ENCODE assay signal across 8 cellular contexts in the genomic region with DNA sequence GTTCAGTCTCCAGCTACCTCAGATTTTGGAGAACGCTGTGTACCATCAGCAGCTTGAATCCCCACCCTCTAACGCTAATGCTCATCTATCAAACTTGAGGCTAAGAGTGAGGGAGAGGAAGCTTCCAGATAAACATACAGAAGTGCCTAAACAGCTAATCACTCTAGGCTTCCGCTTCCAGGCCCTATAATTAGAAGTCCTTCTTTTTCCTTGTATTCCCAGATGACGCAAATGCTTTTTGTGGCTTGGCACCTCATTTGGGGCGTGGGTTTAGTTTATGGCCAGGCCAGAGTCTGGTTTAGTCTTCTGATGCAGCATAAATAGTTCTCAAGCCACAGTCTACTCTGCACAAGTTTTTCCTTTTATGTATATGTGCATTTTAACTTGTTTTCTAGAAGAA.
A peak's percentile ranks its signal among the peaks of the same experiment; 100 is the strongest.
DNase-seq lines count a peak whose midpoint lies in the region; ATAC-seq and TF ChIP-seq lines count a peak whose summit lies in the region.
"Had no signal": no experiment of that assay in that cellular context is flagged by ENCODE, and none has a peak within 500 bp of the region (broad histone marks: within the 10 kb centered on the region; RNA-seq: fewer than 3 reads in every experiment).

No MANE protein-coding gene starts in this region.

- 80% methylated on average over 5 of the region's 5 CpGs for WGBS in right lobe of liver (ENCODE audit: insufficient coverage, low coverage, low lambda C conversion rate, missing lambda C conversion rate)
- no CpG with 5 or more reads among the region's 5 CpGs for WGBS in mesendoderm (ENCODE audit: extremely low coverage, insufficient coverage, low lambda C conversion rate)

- peak; percentile 32 for DNase-seq in NCI-H2227 (lab: John Stamatoyannopoulos, UW; ENCODE audit: unreplicated experiment)
- peak; percentile 79 for DNase-seq in choroid plexus epithelial cell (ENCODE audit: low read depth)
- DNase-seq in right lobe of liver: peak in 1 of 3 donors; percentile 58
- DNase-seq in uterus: peak; percentile 42 to 45
- no peak for DNase-seq in mesendoderm
- no peak for DNase-seq in OCI-LY7 (ENCODE audit: low spot score)
- DNase-seq in middle frontal gyrus (ENCODE audit: extremely low spot score, low spot score): no peak
- DNase-seq: NCI-H510A treated with DMSO at 0.1 percent for 48 hours had no signal

- CTCF ChIA-PET in OCI-LY7 (lab: Charles Lee; ENCODE audit: unreplicated experiment): interaction anchor here (0.6 kb wide), 1 partner anchor 1442 kb away, joined by 3 read pairs; no protein-coding TSS in a partner anchor

- no peaks in the 10 kb centered on the region for H3K9me3 ChIP-seq in right lobe of liver
- H3K9me3 ChIP-seq in uterus: no peaks in the 10 kb centered on the region
- H3K9me3 ChIP-seq in OCI-LY7 (ENCODE audit: low read length): no peaks in the 10 kb centered on the region

- H3K79me1 ChIP-seq in mesendoderm (ENCODE audit: low read length): no peaks in the 10 kb centered on the region

- intact Hi-C loops in right lobe of liver (cut with DNase I): no loop called here
- intact Hi-C loops in uterus (cut with DNase I; ENCODE audit: low total_unique reads): no loop called here
- intact Hi-C loops in OCI-LY7 (cut with micrococcal nuclease; ENCODE audit: unreplicated experiment): no loop called here

- TF ChIP-seq CTCF in choroid plexus epithelial cell (conservative IDR thresholded peaks at IDR 0.05; ENCODE audit: low read depth, low read length) (no peak), right lobe of liver (IDR thresholded peaks at IDR 0.05) (no peak), uterus (IDR thresholded peaks at IDR 0.05) (no peak), OCI-LY7 (conservative IDR thresholded peaks at IDR 0.05; ENCODE audit: low read length) (no peak)

- H2AK5ac ChIP-seq in mesendoderm (ENCODE audit: low read length): no peak overlapping the region

- no peak overlapping the region for H2BK15ac ChIP-seq in mesendoderm (replicated peaks; ENCODE audit: low read depth)

- H3K18ac ChIP-seq in mesendoderm (ENCODE audit: low read length): no peak overlapping the region

- H3K27me3 ChIP-seq in right lobe of liver (no peaks in the 10 kb centered on the region), uterus (no peaks in the 10 kb centered on the region), mesendoderm (ENCODE audit: insufficient read depth, low read length, poor library complexity) (no peaks in the 10 kb centered on the region)

- POLR2A ChIA-PET in OCI-LY7 (lab: Charles Lee): no interaction called here

- H2BK120ac ChIP-seq in mesendoderm (ENCODE audit: low read depth, low read length): no peak overlapping the region

- H4K8ac ChIP-seq in mesendoderm (ENCODE audit: low read depth, low read length): no peak overlapping the region

- no peaks in the 10 kb centered on the region for H3K4me1 ChIP-seq in right lobe of liver
- H3K4me1 ChIP-seq in uterus: no peaks in the 10 kb centered on the region
- no peaks in the 10 kb centered on the region for H3K4me1 ChIP-seq in mesendoderm (ENCODE audit: control insufficient read depth, low read depth, low read length)
- H3K4me1 ChIP-seq in OCI-LY7 (ENCODE audit: insufficient read depth, low read length, poor library complexity, severe bottlenecking): no peaks in the 10 kb centered on the region

- H3K56ac ChIP-seq in mesendoderm (ENCODE audit: low read length): no peak overlapping the region

- no TSS peak for BruUV-seq in OCI-LY7 (replicated peaks; lab: Mats Ljungman, UMichigan)

- no peaks in the 10 kb centered on the region for H3K79me2 ChIP-seq in mesendoderm (ENCODE audit: control insufficient read depth, insufficient read depth, low read length)
- H3K79me2 ChIP-seq in OCI-LY7 (ENCODE audit: insufficient read depth, low read depth, low read length): no peaks in the 10 kb centered on the region

- TF ChIP-seq POLR2A in right lobe of liver (IDR thresholded peaks at IDR 0.05) (no peak), uterus (IDR thresholded peaks at IDR 0.05) (no peak)

- H3K23ac ChIP-seq in mesendoderm (ENCODE audit: low read length): no peak overlapping the region

- no peaks in the 10 kb centered on the region for H3K36me3 ChIP-seq in right lobe of liver
- H3K36me3 ChIP-seq in uterus: no peaks in the 10 kb centered on the region
- no peaks in the 10 kb centered on the region for H3K36me3 ChIP-seq in mesendoderm (ENCODE audit: control insufficient read depth, insufficient read depth, low read length)
- H3K36me3 ChIP-seq in OCI-LY7 (ENCODE audit: insufficient read depth, low read length): no peaks in the 10 kb centered on the region

- H2AFZ ChIP-seq in OCI-LY7 (ENCODE audit: low read length): no peak overlapping the region

- no peaks in the 10 kb centered on the region for H3K9me2 ChIP-seq in OCI-LY7 (ENCODE audit: insufficient read depth, low read length)

- no peaks in the 10 kb centered on the region for H4K20me1 ChIP-seq in OCI-LY7 (ENCODE audit: insufficient read depth, low read length)

- H2BK5ac ChIP-seq in mesendoderm (ENCODE audit: low read length): no peak overlapping the region

- H3K9ac ChIP-seq in mesendoderm (ENCODE audit: low read length): no peak overlapping the region

- no peak overlapping the region for H3K4me3 ChIP-seq in choroid plexus epithelial cell (ENCODE audit: low read depth, low read length)
- no peak overlapping the region for H3K4me3 ChIP-seq in right lobe of liver
- H3K4me3 ChIP-seq in uterus: no peak overlapping the region
- no peak overlapping the region for H3K4me3 ChIP-seq in mesendoderm (ENCODE audit: low read length)
- H3K4me3 ChIP-seq in OCI-LY7 (ENCODE audit: low read depth, low read length, poor library complexity, severe bottlenecking): no peak overlapping the region

- ATAC-seq in right lobe of liver: peak; percentile 73 to 95 (median 80)

- H3K27ac ChIP-seq in right lobe of liver: peak overlapping the region in 1 of 3 donors; percentile 9
- H3K27ac ChIP-seq in uterus: peak overlapping the region; percentile 42 to 75
- H3K27ac ChIP-seq in mesendoderm (ENCODE audit: low read depth, low read length): no peak overlapping the region
- no peak overlapping the region for H3K27ac ChIP-seq in OCI-LY7 (ENCODE audit: low read depth, low read length, poor library complexity, severe bottlenecking)

- H3K4me2 ChIP-seq in mesendoderm (ENCODE audit: low read length): no peak overlapping the region
- H3K4me2 ChIP-seq in OCI-LY7 (ENCODE audit: low read length): no peak overlapping the region

- H4K5ac ChIP-seq in mesendoderm (ENCODE audit: low read length): no peak overlapping the region

- H3K4ac ChIP-seq in mesendoderm (ENCODE audit: low read depth, low read length): no peak overlapping the region

Comparison
In these comparisons a context has a peak if more than half of its experiments do, and no peak if none do; other contexts are left out.
1. DNase-seq: peak in NCI-H2227 (single experiment), choroid plexus epithelial cell (single experiment) and uterus (2 of 2); none in mesendoderm (single experiment), OCI-LY7 (single experiment) and middle frontal gyrus (single experiment).
2. H3K27ac ChIP-seq: peak in uterus (2 of 2); none in mesendoderm (single experiment) and OCI-LY7 (single experiment).